Comparison of ENCODE assay signal across 1 cellular context in genomic region chr9:137136261-137136925, GRCh38.
TF ChIP-seq lines count a peak whose summit lies in the region.

No MANE protein-coding gene starts in this region.

TF ChIP-seq in endothelial cell of umbilical vein, 7 proteins besides CTCF, POLR2A, EP300 and RAD21:
- no peak for TF ChIP-seq JUN (IDR thresholded peaks at IDR 0.05; ENCODE audit: borderline replicate concordance, insufficient read depth, insufficient read length, low read depth)
- peak; percentile 45 for TF ChIP-seq EZH2 (IDR thresholded peaks at IDR 0.05; ENCODE audit: borderline replicate concordance, low read depth, low read length, severe bottlenecking)
- TF ChIP-seq FOS (IDR thresholded peaks at IDR 0.05; ENCODE audit: borderline replicate concordance, insufficient read depth, low read length) = no peak
- no peak for TF ChIP-seq GATA2 (IDR thresholded peaks at IDR 0.05; ENCODE audit: insufficient read depth, insufficient read length, low read depth, low read length)
